ENCODE assay signal across 27 cellular contexts in the genomic region with DNA sequence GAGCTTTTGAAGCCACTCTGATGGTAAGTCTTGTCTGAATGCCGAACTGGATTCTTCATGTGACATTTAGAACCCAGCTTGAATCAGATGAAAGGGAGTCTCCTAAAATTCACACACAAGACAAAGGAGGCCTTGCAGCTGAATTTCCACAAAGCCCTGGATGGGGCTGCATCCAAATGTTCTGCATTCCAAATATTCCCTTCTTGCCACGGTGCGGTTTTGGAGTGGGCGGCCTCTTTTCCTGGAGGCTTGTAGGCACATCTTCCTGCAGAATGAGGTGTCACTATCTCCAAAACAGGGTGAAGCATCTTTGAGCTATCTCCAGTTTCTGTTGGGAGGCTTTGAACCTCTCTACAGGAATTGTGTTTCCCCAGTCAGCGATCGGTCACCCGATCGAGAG.
DNase-seq lines count a peak whose midpoint lies in the region; ATAC-seq and TF ChIP-seq lines count a peak whose summit lies in the region.
"Had no signal": no experiment of that assay in that cellular context is flagged by ENCODE, and none has a peak within 500 bp of the region (broad histone marks: within the 10 kb centered on the region; RNA-seq: fewer than 3 reads in every experiment).

No MANE protein-coding gene starts in this region.

- no peaks in the 10 kb centered on the region for H3K27me3 Mint-ChIP-seq in MCF 10A (ENCODE audit: insufficient read depth, unreplicated experiment)
- peaks cover 6% of the 10 kb centered on the region for H3K27me3 Mint-ChIP-seq in neural progenitor cell (ENCODE audit: insufficient read depth, low read depth)

- H3K27ac Mint-ChIP-seq in MCF 10A (ENCODE audit: low read depth, unreplicated experiment) (no peak overlapping the region), neural progenitor cell (no peak overlapping the region)
- H3K27ac Mint-ChIP-seq: activated B cell treated with CpG ODN at 0.5 μM for 24 hours; activated naive CD8-positive, alpha-beta T cell treated with anti-CD3 and anti-CD28 coated beads, Interleukin-2, amount 50 U/mL, for 24 hours; naive thymus-derived CD4-positive, alpha-beta T cell; stimulated activated naive B cell treated with anti-CD40 and anti-IgM and Interleukin-4, amounts not matched to agents 10 μg/mL and 1 μg/mL and 100 μg/mL, for 72 hours had no signal

- H3F3A ChIP-seq in neural progenitor cell (ENCODE audit: low read depth) = no peaks in the 10 kb centered on the region

- peaks cover 10% of the 10 kb centered on the region for H3K4me1 Mint-ChIP-seq in MCF 10A (ENCODE audit: insufficient read depth, unreplicated experiment)
- peaks cover 8% of the 10 kb centered on the region for H3K4me1 Mint-ChIP-seq in neural progenitor cell
- H3K4me1 Mint-ChIP-seq: activated B cell treated with CpG ODN at 0.5 μM for 24 hours; activated naive CD8-positive, alpha-beta T cell treated with anti-CD3 and anti-CD28 coated beads, Interleukin-2, amount 50 U/mL, for 24 hours; naive thymus-derived CD4-positive, alpha-beta T cell; stimulated activated naive B cell treated with anti-CD40 and anti-IgM and Interleukin-4, amounts not matched to agents 10 μg/mL and 1 μg/mL and 100 μg/mL, for 72 hours had no signal

- ATAC-seq in HG02678 (IDR thresholded peaks at IDR 0.05; ENCODE audit: unreplicated experiment) (no peak), GM18873 (IDR thresholded peaks at IDR 0.05; ENCODE audit: low FRiP score, unreplicated experiment) (no peak)
- ATAC-seq: activated naive CD8-positive, alpha-beta T cell treated with anti-CD3 and anti-CD28 coated beads, Interleukin-2, amount 50 U/mL, for 24 hours; naive thymus-derived CD4-positive, alpha-beta T cell; stimulated activated naive B cell treated with anti-CD40 and anti-IgM and Interleukin-4, amounts not matched to agents 10 μg/mL and 1 μg/mL and 100 μg/mL, for 72 hours had no signal

- H3K36me3 Mint-ChIP-seq in MCF 10A (ENCODE audit: insufficient read depth, unreplicated experiment) (no peaks in the 10 kb centered on the region), neural progenitor cell (no peaks in the 10 kb centered on the region)
- H3K36me3 Mint-ChIP-seq: naive thymus-derived CD4-positive, alpha-beta T cell; stimulated activated naive B cell treated with anti-CD40 and anti-IgM and Interleukin-4, amounts not matched to agents 10 μg/mL and 1 μg/mL and 100 μg/mL, for 72 hours had no signal

- TF ChIP-seq POLR2A in breast epithelium (IDR thresholded peaks at IDR 0.05) = no peak

- peaks cover 0 to 4% of the 10 kb centered on the region in 2 donors for H3K4me1 ChIP-seq in breast epithelium
- peaks cover 9% of the 10 kb centered on the region for H3K4me1 ChIP-seq in neural progenitor cell
- H3K4me1 ChIP-seq: colonic mucosa, esophagus muscularis mucosa, sigmoid colon had no signal

- POLR2A ChIA-PET in MCF 10A (lab: Yijun Ruan, JAX) = no interaction called here

- intact Hi-C loops in breast epithelium (cut with DNase I; ENCODE audit: low total_unique reads) = no loop called here
- intact Hi-C loops in MCF 10A (cut with micrococcal nuclease) = no loop called here

- H3K27ac ChIP-seq in breast epithelium = peak overlapping the region; percentile 62 to 72
- H3K27ac ChIP-seq in neural progenitor cell = no peak overlapping the region
- H3K27ac ChIP-seq: BLaER1, brain microvascular endothelial cell, colonic mucosa, esophagus muscularis mucosa, sigmoid colon had no signal

- no peaks in the 10 kb centered on the region for H4K20me1 ChIP-seq in neural progenitor cell (ENCODE audit: low read depth)
- H4K20me1 ChIP-seq: BLaER1 had no signal

- no peaks in the 10 kb centered on the region for H3K9me3 ChIP-seq in breast epithelium
- H3K9me3 ChIP-seq in neural progenitor cell (ENCODE audit: low read depth) = no peaks in the 10 kb centered on the region
- H3K9me3 ChIP-seq: colonic mucosa, esophagus muscularis mucosa, sigmoid colon had no signal

- H3K36me3 ChIP-seq in breast epithelium = no peaks in the 10 kb centered on the region
- H3K36me3 ChIP-seq in neural progenitor cell = no peaks in the 10 kb centered on the region
- H3K36me3 ChIP-seq: BLaER1, brain microvascular endothelial cell, colonic mucosa, esophagus muscularis mucosa, sigmoid colon had no signal

- H3K9me3 Mint-ChIP-seq in MCF 10A (ENCODE audit: unreplicated experiment) (no peaks in the 10 kb centered on the region), neural progenitor cell (no peaks in the 10 kb centered on the region)
- H3K9me3 Mint-ChIP-seq: activated B cell treated with CpG ODN at 0.5 μM for 24 hours; activated naive CD8-positive, alpha-beta T cell treated with anti-CD3 and anti-CD28 coated beads, Interleukin-2, amount 50 U/mL, for 24 hours had no signal

- CTCF ChIA-PET in MCF 10A (lab: Yijun Ruan, JAX) = no interaction called here

- no TSS peak for BruUV-seq in MCF 10A (replicated peaks; lab: Mats Ljungman, UMichigan)

- H3K4me3 Mint-ChIP-seq in MCF 10A (ENCODE audit: unreplicated experiment) (no peak overlapping the region), neural progenitor cell (no peak overlapping the region)
- H3K4me3 Mint-ChIP-seq: activated B cell treated with CpG ODN at 0.5 μM for 24 hours; activated naive CD8-positive, alpha-beta T cell treated with anti-CD3 and anti-CD28 coated beads, Interleukin-2, amount 50 U/mL, for 24 hours; naive thymus-derived CD4-positive, alpha-beta T cell; stimulated activated naive B cell treated with anti-CD40 and anti-IgM and Interleukin-4, amounts not matched to agents 10 μg/mL and 1 μg/mL and 100 μg/mL, for 72 hours had no signal

- peak overlapping the region; percentile 68 for H2AFZ ChIP-seq in neural progenitor cell (replicated peaks)

- H3K9ac ChIP-seq in neural progenitor cell = no peak overlapping the region
- H3K9ac ChIP-seq: BLaER1 had no signal

- no peaks in the 10 kb centered on the region for H3K79me2 ChIP-seq in neural progenitor cell (ENCODE audit: low read depth)

- peak in 1 of 2 donors; percentile 80 for DNase-seq in breast epithelium (ENCODE audit: low spot score in 2 of 2)
- no peak for DNase-seq in MCF 10A (ENCODE audit: unreplicated experiment)
- DNase-seq in fibroblast of peridontal ligament (ENCODE audit: extremely low read depth) = peak; percentile 20
- DNase-seq in neural progenitor cell (ENCODE audit: low spot score) = no peak
- DNase-seq in AML-193 (lab: John Stamatoyannopoulos, UW) = no peak
- DNase-seq in SIG-M5 (lab: John Stamatoyannopoulos, UW) = no peak
- DNase-seq: 8988T; activated B cell treated with CpG ODN at 0.5 μM for 24 hours; activated CD4-positive, alpha-beta T cell treated with anti-CD3 and anti-CD28 coated beads, Interleukin-2, amount 50 U/mL, for 4 hours; activated CD8-positive, alpha-beta memory T cell treated with anti-CD3 and anti-CD28 coated beads, Interleukin-2, amount 50 U/mL, for 4 hours; activated naive CD8-positive, alpha-beta T cell treated with anti-CD3 and anti-CD28 coated beads, Interleukin-2, amount 50 U/mL, for 24 hours; brain microvascular endothelial cell; Calu3; colonic mucosa; Kasumi-1; naive thymus-derived CD4-positive, alpha-beta T cell; NCI-H1092; NCI-H1930; NCI-H2227 treated with DMSO at 0.1 percent for 48 hours; sigmoid colon; stimulated activated CD4-positive, alpha-beta T cell treated with anti-CD3 and anti-CD28 coated beads, Interleukin-1b, Interleukin-23, amount 100 ng/mL, for 48 hours; stimulated activated naive B cell treated with anti-CD40 and anti-IgM and Interleukin-4, amounts not matched to agents 10 μg/mL and 1 μg/mL and 100 μg/mL, for 72 hours; T1000 had no signal

- H3K27me3 ChIP-seq in breast epithelium (no peaks in the 10 kb centered on the region), neural progenitor cell (no peaks in the 10 kb centered on the region)
- H3K27me3 ChIP-seq: BLaER1, brain microvascular endothelial cell, colonic mucosa, esophagus muscularis mucosa, sigmoid colon had no signal

- no peak overlapping the region for H3K4me2 ChIP-seq in neural progenitor cell
- H3K4me2 ChIP-seq: BLaER1 had no signal

- TF ChIP-seq CTCF in breast epithelium (IDR thresholded peaks at IDR 0.05) (no peak), MCF 10A (IDR thresholded peaks at IDR 0.05; ENCODE audit: unreplicated experiment) (no peak), neural progenitor cell (IDR thresholded peaks at IDR 0.05) (no peak)

- H3K4me3 ChIP-seq in breast epithelium = no peak overlapping the region
- no peak overlapping the region for H3K4me3 ChIP-seq in neural progenitor cell
- H3K4me3 ChIP-seq: BLaER1, colonic mucosa, esophagus muscularis mucosa, sigmoid colon had no signal
